In the genomic region with DNA sequence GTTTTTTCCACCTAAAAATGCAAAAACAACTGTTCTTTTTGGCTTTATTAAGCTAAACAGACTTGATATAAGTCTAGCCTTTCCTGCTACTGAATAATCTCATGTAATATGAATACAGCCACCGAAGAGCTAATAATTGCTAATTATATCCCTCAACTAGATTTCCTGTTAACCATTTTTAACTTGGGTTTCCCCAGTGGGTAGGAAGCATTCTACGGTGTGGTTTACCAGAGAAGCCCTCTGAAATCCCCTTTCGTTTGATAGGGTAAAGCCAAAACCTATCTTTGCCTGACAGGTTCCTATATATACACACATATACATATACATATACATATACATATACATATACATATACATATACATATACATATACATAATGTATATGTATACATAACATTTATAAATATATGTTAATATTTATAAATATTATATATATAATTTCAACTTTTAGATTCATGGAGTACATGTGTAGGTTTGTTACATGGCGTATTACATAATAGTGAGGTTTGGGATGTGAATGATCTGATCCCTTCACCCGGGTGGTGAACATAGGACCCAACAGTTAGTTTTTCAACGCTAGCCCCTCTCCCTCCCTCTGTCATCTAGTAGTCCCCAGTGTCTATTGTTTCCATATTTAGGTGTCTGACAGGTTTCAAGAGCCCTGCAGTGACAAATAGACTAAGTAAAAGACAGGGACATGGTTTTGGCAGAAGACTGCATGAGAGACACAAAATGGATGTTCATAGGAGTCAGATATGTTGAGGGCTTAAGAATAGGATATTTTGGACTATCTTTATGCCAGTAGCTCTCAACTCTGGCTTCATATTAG, we compare ENCODE assay signal across 14 cellular contexts.
DNase-seq lines count a peak whose midpoint lies in the region; ATAC-seq and TF ChIP-seq lines count a peak whose summit lies in the region.
"Had no signal": no experiment of that assay in that cellular context is flagged by ENCODE, and none has a peak within 500 bp of the region (broad histone marks: within the 10 kb centered on the region; RNA-seq: fewer than 3 reads in every experiment).

No MANE protein-coding gene starts in this region.

- H3K9me3 Mint-ChIP-seq in activated naive CD8-positive, alpha-beta T cell treated with anti-CD3 and anti-CD28 coated beads for 36 hours: peaks cover 3% of the 10 kb centered on the region
- H3K9me3 Mint-ChIP-seq in GM23338: 0 out of 3 replicates have a peak, but pooled peaks cover 3% of the 10 kb centered on the region

- peaks cover 5% of the 10 kb centered on the region for H3K36me3 Mint-ChIP-seq in activated naive CD8-positive, alpha-beta T cell treated with anti-CD3 and anti-CD28 coated beads for 36 hours
- no peaks in the 10 kb centered on the region for H3K36me3 Mint-ChIP-seq in GM23338 (ENCODE audit: low read depth)
- H3K36me3 Mint-ChIP-seq: neural progenitor cell had no signal

- no peak overlapping the region for H3K4me2 ChIP-seq in GM23338
- H3K4me2 ChIP-seq: neural progenitor cell had no signal

- peak overlapping the region; percentile 26 for H3K4me3 ChIP-seq in GM12875 (ENCODE audit: low read depth, low read length)
- no peak overlapping the region for H3K4me3 ChIP-seq in GM23338
- H3K4me3 ChIP-seq: neural progenitor cell, tibial nerve had no signal

- peak overlapping the region; percentile 72 for H3K27ac Mint-ChIP-seq in activated naive CD8-positive, alpha-beta T cell treated with anti-CD3 and anti-CD28 coated beads for 36 hours
- no peak overlapping the region for H3K27ac Mint-ChIP-seq in GM23338
- H3K27ac Mint-ChIP-seq: neural progenitor cell had no signal

- DNase-seq in activated naive CD8-positive, alpha-beta T cell treated with anti-CD3 and anti-CD28 coated beads for 36 hours: no peak
- DNase-seq in GM23338 (ENCODE audit: low spot score): no peak
- DNase-seq in NCI-H526 (lab: John Stamatoyannopoulos, UW): no peak
- DNase-seq in NCI-H524 treated with DMSO at 0.1 percent for 48 hours (lab: John Stamatoyannopoulos, UW): no peak
- no peak for DNase-seq in stimulated activated CD4-positive, alpha-beta T cell treated with anti-CD3 and anti-CD28 coated beads, Interleukin-2, amount 100 ng/mL, for 48 hours
- DNase-seq: activated CD4-positive, alpha-beta T cell treated with anti-CD3 and anti-CD28 coated beads, Interleukin-2, amount 50 U/mL, for 4 hours; NCI-H2029 treated with DMSO at 0.1 percent for 48 hours; SIG-M5; stimulated activated CD4-positive, alpha-beta T cell treated with anti-CD3 and anti-CD28 coated beads, Interleukin-4, amount 100 ng/mL, for 24 hours had no signal

- TF ChIP-seq CTCF in GM12875 (IDR thresholded peaks at IDR 0.05; ENCODE audit: borderline replicate concordance, insufficient read depth, low read depth, low read length) (no peak), GM23338 (conservative IDR thresholded peaks at IDR 0.05; ENCODE audit: low read depth in 2 of 2) (no peak)

- no peaks in the 10 kb centered on the region for H4K20me1 ChIP-seq in GM23338 (replicated peaks; ENCODE audit: insufficient read depth)

- H3K4me1 ChIP-seq in GM23338 (ENCODE audit: insufficient read depth): no peaks in the 10 kb centered on the region
- H3K4me1 ChIP-seq: tibial nerve had no signal

- H3K79me2 ChIP-seq in GM23338 (replicated peaks; ENCODE audit: insufficient read depth): no peaks in the 10 kb centered on the region

- H3K27me3 Mint-ChIP-seq in activated naive CD8-positive, alpha-beta T cell treated with anti-CD3 and anti-CD28 coated beads for 36 hours: no peaks in the 10 kb centered on the region
- H3K27me3 Mint-ChIP-seq in GM23338 (ENCODE audit: insufficient read depth, low read depth, poor library complexity): peaks cover 2% of the 10 kb centered on the region

- no peaks in the 10 kb centered on the region for H3K27me3 ChIP-seq in GM23338 (ENCODE audit: insufficient read depth)
- H3K27me3 ChIP-seq: neural progenitor cell, tibial nerve had no signal

- no peak overlapping the region for H3K4me3 Mint-ChIP-seq in activated naive CD8-positive, alpha-beta T cell treated with anti-CD3 and anti-CD28 coated beads for 36 hours
- no peak overlapping the region for H3K4me3 Mint-ChIP-seq in GM23338
- H3K4me3 Mint-ChIP-seq: neural progenitor cell had no signal

- H2AFZ ChIP-seq in GM23338: no peak overlapping the region

- ATAC-seq in GM19467 (IDR thresholded peaks at IDR 0.05; ENCODE audit: unreplicated experiment) (peak; percentile 40), HG03097 (IDR thresholded peaks at IDR 0.05; ENCODE audit: low FRiP score, unreplicated experiment) (peak; percentile 46), GM23338 (no peak)

- peaks cover 24% of the 10 kb centered on the region for H3K4me1 Mint-ChIP-seq in activated naive CD8-positive, alpha-beta T cell treated with anti-CD3 and anti-CD28 coated beads for 36 hours
- H3K4me1 Mint-ChIP-seq in GM23338: no peaks in the 10 kb centered on the region
- H3K4me1 Mint-ChIP-seq: neural progenitor cell had no signal

- H3K9me2 ChIP-seq in GM23338 (ENCODE audit: insufficient read depth): no peaks in the 10 kb centered on the region

- H3K36me3 ChIP-seq in GM23338 (ENCODE audit: insufficient read depth): no peaks in the 10 kb centered on the region
- H3K36me3 ChIP-seq: neural progenitor cell, tibial nerve had no signal

- no peaks in the 10 kb centered on the region for H3F3A ChIP-seq in GM23338 (replicated peaks; ENCODE audit: low read depth)

- H3K27ac ChIP-seq in GM23338 (ENCODE audit: low read depth): no peak overlapping the region
- H3K27ac ChIP-seq: neural progenitor cell, tibial nerve had no signal

TF ChIP-seq in GM23338, 12 proteins besides CTCF, POLR2A, EP300 and RAD21 (continues in another document):
- TF ChIP-seq CREB1 (CRISPR knock-in tag; IDR thresholded peaks at IDR 0.05; ENCODE audit: low read depth) (no peak), STAT1 (IDR thresholded peaks at IDR 0.05; ENCODE audit: unreplicated experiment) (no peak), ZNF114 (CRISPR knock-in tag; IDR thresholded peaks at IDR 0.05) (no peak), NANOG (IDR thresholded peaks at IDR 0.05; ENCODE audit: borderline replicate concordance) (no peak), ZNF331 (CRISPR knock-in tag; IDR thresholded peaks at IDR 0.05; ENCODE audit: low read depth) (no peak), EZH2phosphoT487 (IDR thresholded peaks at IDR 0.05; ENCODE audit: unreplicated experiment) (no peak), POLR2AphosphoS5 (IDR thresholded peaks at IDR 0.05; ENCODE audit: low read depth) (no peak)
- TF ChIP-seq, protein P1, sequence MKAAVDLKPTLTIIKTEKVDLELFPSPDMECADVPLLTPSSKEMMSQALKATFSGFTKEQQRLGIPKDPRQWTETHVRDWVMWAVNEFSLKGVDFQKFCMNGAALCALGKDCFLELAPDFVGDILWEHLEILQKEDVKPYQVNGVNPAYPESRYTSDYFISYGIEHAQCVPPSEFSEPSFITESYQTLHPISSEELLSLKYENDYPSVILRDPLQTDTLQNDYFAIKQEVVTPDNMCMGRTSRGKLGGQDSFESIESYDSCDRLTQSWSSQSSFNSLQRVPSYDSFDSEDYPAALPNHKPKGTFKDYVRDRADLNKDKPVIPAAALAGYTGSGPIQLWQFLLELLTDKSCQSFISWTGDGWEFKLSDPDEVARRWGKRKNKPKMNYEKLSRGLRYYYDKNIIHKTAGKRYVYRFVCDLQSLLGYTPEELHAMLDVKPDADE (IDR thresholded peaks at IDR 0.05): no peak
- TF ChIP-seq, protein P2, sequence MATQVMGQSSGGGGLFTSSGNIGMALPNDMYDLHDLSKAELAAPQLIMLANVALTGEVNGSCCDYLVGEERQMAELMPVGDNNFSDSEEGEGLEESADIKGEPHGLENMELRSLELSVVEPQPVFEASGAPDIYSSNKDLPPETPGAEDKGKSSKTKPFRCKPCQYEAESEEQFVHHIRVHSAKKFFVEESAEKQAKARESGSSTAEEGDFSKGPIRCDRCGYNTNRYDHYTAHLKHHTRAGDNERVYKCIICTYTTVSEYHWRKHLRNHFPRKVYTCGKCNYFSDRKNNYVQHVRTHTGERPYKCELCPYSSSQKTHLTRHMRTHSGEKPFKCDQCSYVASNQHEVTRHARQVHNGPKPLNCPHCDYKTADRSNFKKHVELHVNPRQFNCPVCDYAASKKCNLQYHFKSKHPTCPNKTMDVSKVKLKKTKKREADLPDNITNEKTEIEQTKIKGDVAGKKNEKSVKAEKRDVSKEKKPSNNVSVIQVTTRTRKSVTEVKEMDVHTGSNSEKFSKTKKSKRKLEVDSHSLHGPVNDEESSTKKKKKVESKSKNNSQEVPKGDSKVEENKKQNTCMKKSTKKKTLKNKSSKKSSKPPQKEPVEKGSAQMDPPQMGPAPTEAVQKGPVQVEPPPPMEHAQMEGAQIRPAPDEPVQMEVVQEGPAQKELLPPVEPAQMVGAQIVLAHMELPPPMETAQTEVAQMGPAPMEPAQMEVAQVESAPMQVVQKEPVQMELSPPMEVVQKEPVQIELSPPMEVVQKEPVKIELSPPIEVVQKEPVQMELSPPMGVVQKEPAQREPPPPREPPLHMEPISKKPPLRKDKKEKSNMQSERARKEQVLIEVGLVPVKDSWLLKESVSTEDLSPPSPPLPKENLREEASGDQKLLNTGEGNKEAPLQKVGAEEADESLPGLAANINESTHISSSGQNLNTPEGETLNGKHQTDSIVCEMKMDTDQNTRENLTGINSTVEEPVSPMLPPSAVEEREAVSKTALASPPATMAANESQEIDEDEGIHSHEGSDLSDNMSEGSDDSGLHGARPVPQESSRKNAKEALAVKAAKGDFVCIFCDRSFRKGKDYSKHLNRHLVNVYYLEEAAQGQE (IDR thresholded peaks at IDR 0.05; ENCODE audit: unreplicated experiment): no peak
